2 cellular contexts compared by ENCODE assay signal in the genomic region with DNA sequence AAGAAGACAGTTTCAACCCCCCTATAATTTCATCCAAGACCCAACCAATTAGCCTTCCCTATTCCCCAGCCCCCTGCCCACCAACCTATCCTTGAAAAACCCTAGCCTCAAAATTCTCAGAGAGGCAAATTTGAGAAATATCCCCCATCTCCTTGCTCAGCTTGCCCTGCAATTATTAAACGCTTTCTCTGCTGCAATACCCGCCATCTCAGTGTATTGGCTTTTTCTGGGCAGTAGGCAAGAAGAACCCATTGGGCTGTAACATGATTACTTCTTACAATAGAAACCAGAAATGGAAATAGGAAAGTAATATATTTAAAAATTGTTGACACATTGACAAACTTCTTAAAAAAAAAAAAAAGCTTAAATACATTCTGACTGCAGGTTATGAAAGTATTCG.
TF ChIP-seq lines count a peak whose summit lies in the region.

No MANE protein-coding gene starts in this region.

TF ChIP-seq in A549, 52 proteins besides CTCF, POLR2A, EP300 and RAD21:
- TF ChIP-seq NPAS2 (CRISPR knock-in tag; IDR thresholded peaks at IDR 0.05; ENCODE audit: borderline replicate concordance) (no peak), MYC (IDR thresholded peaks at IDR 0.05; ENCODE audit: borderline replicate concordance, low read length) (no peak), KDM5A (IDR thresholded peaks at IDR 0.05) (peak; percentile 77)

TF ChIP-seq in H1, 55 proteins besides CTCF, POLR2A, EP300 and RAD21:
- TF ChIP-seq SIN3A (conservative IDR thresholded peaks at IDR 0.05 in 1 of 2, IDR thresholded peaks at IDR 0.05 in 1 of 2; ENCODE audit: low read depth in 1 of 2, low read length in 2 of 2) (no peak), KDM5A (IDR thresholded peaks at IDR 0.05; ENCODE audit: low read length) (peak; percentile 43; the same call in 1 of the 2 replicates), SP2 (IDR thresholded peaks at IDR 0.05; ENCODE audit: low read length) (no peak), NANOG (IDR thresholded peaks at IDR 0.05; ENCODE audit: insufficient read depth, low read depth, low read length, poor library complexity, severe bottlenecking) (no peak)
